Comparison of ENCODE assay signal across 22 cellular contexts in the genomic region with DNA sequence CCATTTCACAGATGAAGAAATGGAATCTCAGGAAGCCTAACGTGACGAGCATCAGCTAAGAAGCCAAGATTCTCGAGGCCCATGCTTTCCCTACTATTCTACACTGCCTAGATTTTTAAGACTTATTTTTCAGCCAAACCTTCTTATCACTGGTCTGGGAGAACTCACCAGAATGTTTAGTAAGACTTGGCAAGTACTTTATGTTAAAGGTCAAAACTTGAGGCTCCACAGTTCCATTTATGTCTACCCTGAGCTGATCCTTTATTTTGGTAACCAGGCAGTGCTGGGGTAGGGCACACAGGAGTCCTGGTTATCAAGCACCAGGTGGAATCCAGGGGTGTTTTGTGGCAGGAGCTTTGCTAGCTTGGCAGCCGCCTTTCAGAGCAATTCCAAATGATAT. TPM values are rescaled to one million over a fixed set of nuclear protein-coding genes. Genes with fewer than 3 reads are reported as not detected.
DNase-seq lines count a peak whose midpoint lies in the region; ATAC-seq and TF ChIP-seq lines count a peak whose summit lies in the region.
"Had no signal": no experiment of that assay in that cellular context is flagged by ENCODE, and none has a peak within 500 bp of the region (broad histone marks: within the 10 kb centered on the region; RNA-seq: fewer than 3 reads in every experiment).

No MANE protein-coding gene starts in this region.

- H2BK120ac ChIP-seq in trophoblast cell (ENCODE audit: insufficient read depth, low read length, poor library complexity): no peak overlapping the region

- no peak overlapping the region for H2BK12ac ChIP-seq in trophoblast cell (ENCODE audit: low read length)

- no peaks in the 10 kb centered on the region for H3K27me3 Mint-ChIP-seq in type B pancreatic cell

- 53% methylated on average over 4 of the region's 4 CpGs for WGBS in esophagus muscularis mucosa
- 48% methylated on average over 4 of the region's 4 CpGs for WGBS in right cardiac atrium
- no CpG with 5 or more reads among the region's 4 CpGs for WGBS in trophoblast cell (ENCODE audit: extremely low coverage, insufficient coverage, insufficient read length)

- H3K27me3 ChIP-seq in esophagus muscularis mucosa (no peaks in the 10 kb centered on the region), right cardiac atrium (ENCODE audit: control insufficient read depth, insufficient read depth) (no peaks in the 10 kb centered on the region), trophoblast cell (ENCODE audit: insufficient read depth, low read length) (no peaks in the 10 kb centered on the region)
- H3K27me3 ChIP-seq: Peyer's patch, tibial nerve had no signal

- no peak overlapping the region for H4K91ac ChIP-seq in trophoblast cell (ENCODE audit: low read depth, low read length)

- H3K4me3 ChIP-seq in esophagus muscularis mucosa (no peak overlapping the region), right cardiac atrium (ENCODE audit: low read length) (no peak overlapping the region), trophoblast cell (ENCODE audit: low read depth, low read length) (no peak overlapping the region)
- H3K4me3 ChIP-seq: Peyer's patch, tibial nerve had no signal

- H2AFZ ChIP-seq in trophoblast cell (ENCODE audit: insufficient read depth, low read length, poor library complexity): no peak overlapping the region

- H4K12ac ChIP-seq in trophoblast cell (ENCODE audit: low read depth, low read length): no peak overlapping the region

- no peak overlapping the region for H3K18ac ChIP-seq in trophoblast cell (ENCODE audit: low read length)

- no peak overlapping the region for H3K27ac Mint-ChIP-seq in type B pancreatic cell
- H3K27ac Mint-ChIP-seq: activated CD4-positive, alpha-beta T cell treated with anti-CD3 and anti-CD28 coated beads, Interleukin-2, amount 10 ng/mL, durations not matched to agents 7 days and 5 days; activated naive CD8-positive, alpha-beta T cell treated with anti-CD3 and anti-CD28 coated beads for 36 hours; activated T-helper 2 cell treated with anti-CD3 and anti-CD28 coated beads, Interferon-gamma antibody, Interleukin-2, Interleukin-4, amounts not matched to agents 10 μg/mL and 5 μg/mL and 100 μg/mL, durations not matched to agents 14 hours and 24 hours and 36 hours; H9; stimulated activated effector memory CD8-positive, alpha-beta T cell treated with anti-CD3 and anti-CD28 coated beads, Interleukin-12 subunit alpha, Interleukin-12 subunit beta, amount 100 ng/mL, for 72 hours had no signal

- H3K4me1 ChIP-seq in esophagus muscularis mucosa: peaks cover 58 to 93% (median 88%) of the 10 kb centered on the region in 4 donors
- peaks cover 26% of the 10 kb centered on the region for H3K4me1 ChIP-seq in right cardiac atrium (ENCODE audit: control insufficient read depth, insufficient read depth, low read length)
- H3K4me1 ChIP-seq in trophoblast cell (ENCODE audit: control insufficient read depth in 1 of 2, insufficient read depth in 2 of 2, low read length in 2 of 2): peaks cover 41 to 50% of the 10 kb centered on the region in 2 experiments

- ATAC-seq in right cardiac atrium (peak; percentile 78 to 84), HG02885 (IDR thresholded peaks at IDR 0.05; ENCODE audit: poor library complexity, unreplicated experiment) (no peak)
- ATAC-seq: stimulated activated effector memory CD8-positive, alpha-beta T cell treated with anti-CD3 and anti-CD28 coated beads, Interleukin-12 subunit alpha, Interleukin-12 subunit beta, amount 100 ng/mL, for 72 hours had no signal

- peaks cover 17% of the 10 kb centered on the region for H3K79me1 ChIP-seq in trophoblast cell (ENCODE audit: low read length)

- H3K79me2 ChIP-seq in trophoblast cell (ENCODE audit: control insufficient read depth, insufficient read depth, low read length, poor library complexity): peaks cover 17% of the 10 kb centered on the region

- H3K4me3 Mint-ChIP-seq in type B pancreatic cell: peak overlapping the region; percentile 72
- H3K4me3 Mint-ChIP-seq: activated CD4-positive, alpha-beta T cell treated with anti-CD3 and anti-CD28 coated beads, Interleukin-2, amount 10 ng/mL, durations not matched to agents 7 days and 5 days; activated naive CD8-positive, alpha-beta T cell treated with anti-CD3 and anti-CD28 coated beads for 36 hours; H9; stimulated activated effector memory CD8-positive, alpha-beta T cell treated with anti-CD3 and anti-CD28 coated beads, Interleukin-12 subunit alpha, Interleukin-12 subunit beta, amount 100 ng/mL, for 72 hours had no signal

- H2BK5ac ChIP-seq in trophoblast cell (ENCODE audit: low read depth, low read length, poor library complexity): no peak overlapping the region

- no peak overlapping the region for H3K14ac ChIP-seq in trophoblast cell (ENCODE audit: low read length)

- H3K27ac ChIP-seq in esophagus muscularis mucosa (replicated peaks in 1 of 4): peak overlapping the region; percentile 66 to 94 (median 78)
- peak overlapping the region; percentile 86 for H3K27ac ChIP-seq in right cardiac atrium (ENCODE audit: low read length)
- no peak overlapping the region for H3K27ac ChIP-seq in trophoblast cell (ENCODE audit: low read depth, low read length)
- H3K27ac ChIP-seq: VCaP had no signal

- H3K4ac ChIP-seq in trophoblast cell (ENCODE audit: low read depth, low read length): peak overlapping the region; percentile 60

- peaks cover 31% of the 10 kb centered on the region for H3K36me3 Mint-ChIP-seq in type B pancreatic cell
- H3K36me3 Mint-ChIP-seq: activated naive CD8-positive, alpha-beta T cell treated with anti-CD3 and anti-CD28 coated beads for 36 hours; stimulated activated effector memory CD8-positive, alpha-beta T cell treated with anti-CD3 and anti-CD28 coated beads, Interleukin-12 subunit alpha, Interleukin-12 subunit beta, amount 100 ng/mL, for 72 hours had no signal

- intact Hi-C loops in esophagus muscularis mucosa (cut with DNase I): no loop called here
- intact Hi-C loops in right cardiac atrium (cut with DNase I): no loop called here

- H3K9me3 ChIP-seq in esophagus muscularis mucosa: no peaks in the 10 kb centered on the region
- H3K9me3 ChIP-seq in right cardiac atrium (ENCODE audit: control insufficient read depth, low read length): no peaks in the 10 kb centered on the region
- no peaks in the 10 kb centered on the region for H3K9me3 ChIP-seq in trophoblast cell (ENCODE audit: insufficient read depth, low read depth, low read length)
- H3K9me3 ChIP-seq: Peyer's patch, tibial nerve had no signal

- H3K36me3 ChIP-seq in esophagus muscularis mucosa: no peaks in the 10 kb centered on the region
- H3K36me3 ChIP-seq in trophoblast cell (ENCODE audit: control insufficient read depth in 1 of 2, insufficient read depth in 2 of 2, low read length in 2 of 2): peaks cover 8 to 15% of the 10 kb centered on the region in 2 experiments
- H3K36me3 ChIP-seq: Peyer's patch, tibial nerve had no signal

- peaks cover 6% of the 10 kb centered on the region for H3K9me3 Mint-ChIP-seq in type B pancreatic cell
- H3K9me3 Mint-ChIP-seq: activated CD4-positive, alpha-beta T cell treated with anti-CD3 and anti-CD28 coated beads, Interleukin-2, amount 10 ng/mL, durations not matched to agents 7 days and 5 days; activated naive CD8-positive, alpha-beta T cell treated with anti-CD3 and anti-CD28 coated beads for 36 hours; activated T-helper 2 cell treated with anti-CD3 and anti-CD28 coated beads, Interferon-gamma antibody, Interleukin-2, Interleukin-4, amounts not matched to agents 10 μg/mL and 5 μg/mL and 100 μg/mL, durations not matched to agents 14 hours and 24 hours and 36 hours; H9; stimulated activated effector memory CD8-positive, alpha-beta T cell treated with anti-CD3 and anti-CD28 coated beads, Interleukin-12 subunit alpha, Interleukin-12 subunit beta, amount 100 ng/mL, for 72 hours had no signal

- no peak for DNase-seq in esophagus muscularis mucosa (ENCODE audit: extremely low spot score)
- DNase-seq in right cardiac atrium: no peak
- no peak for DNase-seq in trophoblast cell
- DNase-seq in type B pancreatic cell (ENCODE audit: extremely low spot score, unreplicated experiment): no peak
- no peak for DNase-seq in NCI-H1417 (lab: John Stamatoyannopoulos, UW)
- DNase-seq in activated T-cell treated with anti-CD3 and anti-CD28 coated beads, Interleukin-2, amount 50 U/mL, for 48 hours: no peak
- DNase-seq in hepatic stellate cell (ENCODE audit: low spot score): no peak
- DNase-seq: activated CD4-positive, alpha-beta T cell treated with anti-CD3 and anti-CD28 coated beads, Interleukin-2, amount 10 ng/mL, durations not matched to agents 7 days and 5 days; activated naive CD8-positive, alpha-beta T cell treated with anti-CD3 and anti-CD28 coated beads for 36 hours; DND-41; H9; left colon; NCI-H1092; NCI-H2081; NCI-H510A; Peyer's patch; T-helper 2 cell had no signal

- no peak overlapping the region for H3K4me2 ChIP-seq in trophoblast cell (ENCODE audit: low read length)

- H2AK5ac ChIP-seq in trophoblast cell (ENCODE audit: low read length): no peak overlapping the region

- no peak for TF ChIP-seq POLR2A in esophagus muscularis mucosa (IDR thresholded peaks at IDR 0.05; ENCODE audit: low read depth)

- no peak overlapping the region for H3K9ac ChIP-seq in trophoblast cell (ENCODE audit: low read length)

- TF ChIP-seq EP300 in esophagus muscularis mucosa (IDR thresholded peaks at IDR 0.05): no peak

- TF ChIP-seq CTCF in esophagus muscularis mucosa (IDR thresholded peaks at IDR 0.05) (no peak), type B pancreatic cell (conservative IDR thresholded peaks at IDR 0.05) (no peak)

- H4K8ac ChIP-seq in trophoblast cell (ENCODE audit: low read depth, low read length): no peak overlapping the region

- no peak overlapping the region for H3K23ac ChIP-seq in trophoblast cell (ENCODE audit: low read length)

- H3K4me1 Mint-ChIP-seq in type B pancreatic cell (ENCODE audit: unreplicated experiment): peaks cover 84% of the 10 kb centered on the region
- H3K4me1 Mint-ChIP-seq: activated CD4-positive, alpha-beta T cell treated with anti-CD3 and anti-CD28 coated beads, Interleukin-2, amount 10 ng/mL, durations not matched to agents 7 days and 5 days; activated naive CD8-positive, alpha-beta T cell treated with anti-CD3 and anti-CD28 coated beads for 36 hours; stimulated activated effector memory CD8-positive, alpha-beta T cell treated with anti-CD3 and anti-CD28 coated beads, Interleukin-12 subunit alpha, Interleukin-12 subunit beta, amount 100 ng/mL, for 72 hours had no signal

RNA-seq across cellular contexts. Expression of gene PLXNA2, which starts 16.8 kb away (rescaled TPM):
- total RNA-seq in esophagus muscularis mucosa (10 to 100 TPM; 19.8 to 41.6 (median 27.9) TPM), right cardiac atrium (10 to 100 TPM; 16.2 to 26.6 (median 16.8) TPM), type B pancreatic cell (ENCODE audit: low replicate concordance) (80.1 and 120 TPM in 2 replicates)
- polyA plus RNA-seq in right cardiac atrium: 7.3 TPM
- 35.3 and 35.7 TPM in 2 replicates for polyA plus RNA-seq in trophoblast cell (2013)
